Comparison of ENCODE assay signal across 13 cellular contexts in genomic region chr9:83231039-83231438, GRCh38.
A peak's percentile ranks its signal among the peaks of the same experiment; 100 is the strongest.
DNase-seq lines count a peak whose midpoint lies in the region; ATAC-seq and TF ChIP-seq lines count a peak whose summit lies in the region.
"Had no signal": no experiment of that assay in that cellular context is flagged by ENCODE, and none has a peak within 500 bp of the region (broad histone marks: within the 10 kb centered on the region; RNA-seq: fewer than 3 reads in every experiment).

No MANE protein-coding gene starts in this region.

- in situ Hi-C loops in mammary epithelial cell (cut with MboI; ENCODE audit: low sequenced_read_pairs in 2 of 2) = no loop called here

- no peak overlapping the region for H3K27ac ChIP-seq in mammary epithelial cell (ENCODE audit: insufficient read depth, low read depth, low read length)
- no peak overlapping the region for H3K27ac ChIP-seq in CD4-positive, alpha-beta memory T cell (ENCODE audit: low read depth, low read length)
- H3K27ac ChIP-seq: uterus, WERI-Rb-1 had no signal

- BruUV-seq in mammary epithelial cell (replicated peaks; lab: Mats Ljungman, UMichigan) = no TSS peak

- no peaks in the 10 kb centered on the region for H3K36me3 ChIP-seq in mammary epithelial cell (ENCODE audit: insufficient read depth, low read length)
- no peaks in the 10 kb centered on the region for H3K36me3 ChIP-seq in CD4-positive, alpha-beta memory T cell (ENCODE audit: insufficient read depth, low read length)
- H3K36me3 ChIP-seq: uterus, WERI-Rb-1 had no signal

- no peaks in the 10 kb centered on the region for H3K4me1 Mint-ChIP-seq in osteocyte (ENCODE audit: unreplicated experiment)
- no peaks in the 10 kb centered on the region for H3K4me1 Mint-ChIP-seq in CD4-positive, alpha-beta memory T cell

- no peak overlapping the region for H2AFZ ChIP-seq in mammary epithelial cell (ENCODE audit: low read depth, low read length)

- WGBS in mammary epithelial cell (ENCODE audit: low coverage, missing lambda C conversion rate) = 64% methylated on average over 1 of the region's 1 CpG

- intact Hi-C loops in mammary epithelial cell (cut with micrococcal nuclease) = loop anchor here (1.0 kb wide), 1 partner anchor 64 kb away; no protein-coding TSS in a partner anchor
- intact Hi-C loops in CD4-positive, alpha-beta memory T cell (cut with micrococcal nuclease) = no loop called here

- no peak overlapping the region for H3K4me3 Mint-ChIP-seq in osteocyte (ENCODE audit: unreplicated experiment)
- no peak overlapping the region for H3K4me3 Mint-ChIP-seq in CD4-positive, alpha-beta memory T cell
- H3K4me3 Mint-ChIP-seq: dendritic cell treated with granulocyte-macrophage colony-stimulating factor and Interleukin-4, amounts not matched to agents 40 ng/mL and 50 ng/mL, for 4 days had no signal

- H3K9ac ChIP-seq in mammary epithelial cell (ENCODE audit: insufficient read depth, low read length) = no peak overlapping the region

- no peak overlapping the region for H3K27ac Mint-ChIP-seq in osteocyte (ENCODE audit: unreplicated experiment)
- no peak overlapping the region for H3K27ac Mint-ChIP-seq in CD4-positive, alpha-beta memory T cell
- H3K27ac Mint-ChIP-seq: dendritic cell treated with granulocyte-macrophage colony-stimulating factor and Interleukin-4, amounts not matched to agents 40 ng/mL and 50 ng/mL, for 4 days had no signal

- H3K9me3 ChIP-seq in mammary epithelial cell (replicated peaks; ENCODE audit: insufficient read depth, low read length) = no peaks in the 10 kb centered on the region
- no peaks in the 10 kb centered on the region for H3K9me3 ChIP-seq in CD4-positive, alpha-beta memory T cell (ENCODE audit: control insufficient read depth in 1 of 2, low read length in 2 of 2)
- H3K9me3 ChIP-seq: uterus had no signal

- peaks cover 13% of the 10 kb centered on the region for H3K9me3 Mint-ChIP-seq in osteocyte (ENCODE audit: unreplicated experiment)
- H3K9me3 Mint-ChIP-seq in CD4-positive, alpha-beta memory T cell = peaks cover 0 to 7% (median 3%) of the 10 kb centered on the region in 8 donors
- H3K9me3 Mint-ChIP-seq: dendritic cell treated with granulocyte-macrophage colony-stimulating factor and Interleukin-4, amounts not matched to agents 40 ng/mL and 50 ng/mL, for 4 days had no signal

- peak; percentile 13 for DNase-seq in NCI-H1436 (lab: John Stamatoyannopoulos, UW)
- DNase-seq in NCI-H1436 treated with DMSO at 0.1 percent for 48 hours (lab: John Stamatoyannopoulos, UW) = no peak
- no peak for DNase-seq in mammary epithelial cell
- DNase-seq in osteocyte (ENCODE audit: extremely low spot score, unreplicated experiment) = no peak
- no peak for DNase-seq in CD4-positive, alpha-beta memory T cell
- DNase-seq: activated effector memory CD4-positive, alpha-beta T cell treated with anti-CD3 and anti-CD28 coated beads, Interleukin-2, amount 50 U/mL, for 16 hours; retina; uterus; WERI-Rb-1 had no signal

- no peaks in the 10 kb centered on the region for H3K27me3 Mint-ChIP-seq in osteocyte (ENCODE audit: unreplicated experiment)
- no peaks in the 10 kb centered on the region for H3K27me3 Mint-ChIP-seq in CD4-positive, alpha-beta memory T cell
- H3K27me3 Mint-ChIP-seq: dendritic cell treated with granulocyte-macrophage colony-stimulating factor and Interleukin-4, amounts not matched to agents 40 ng/mL and 50 ng/mL, for 4 days had no signal

- TF ChIP-seq CTCF in mammary epithelial cell (conservative IDR thresholded peaks at IDR 0.05 in 1 of 2, IDR thresholded peaks at IDR 0.05 in 1 of 2; ENCODE audit: extremely low read depth in 1 of 2, insufficient read depth in 1 of 2, low read depth in 1 of 2, low read length in 2 of 2) (peak; percentile 61), osteocyte (IDR thresholded peaks at IDR 0.05) (peak; percentile 38)

- no peaks in the 10 kb centered on the region for H3K79me2 ChIP-seq in mammary epithelial cell (ENCODE audit: insufficient read depth, low read length)

- CTCF ChIA-PET in mammary epithelial cell (lab: Charles Lee; ENCODE audit: low non-redundant PET) = interaction anchor here (0.5 to 1.4 kb wide), 7 partner anchors 11 to 354 kb away, joined by 3 to 32 read pairs (median 3); no protein-coding TSS in a partner anchor
- CTCF ChIA-PET in CD4-positive, alpha-beta memory T cell (lab: Charles Lee; ENCODE audit: partially characterized antibody) = no interaction called here

- no peaks in the 10 kb centered on the region for H3K36me3 Mint-ChIP-seq in osteocyte (ENCODE audit: unreplicated experiment)
- H3K36me3 Mint-ChIP-seq in CD4-positive, alpha-beta memory T cell = no peaks in the 10 kb centered on the region

- peak; percentile 65 for ATAC-seq in HG03060 (IDR thresholded peaks at IDR 0.05; ENCODE audit: low read depth, unreplicated experiment)
- ATAC-seq in GM19035 (IDR thresholded peaks at IDR 0.05; ENCODE audit: unreplicated experiment) = no peak
- ATAC-seq in HG02870 (IDR thresholded peaks at IDR 0.05; ENCODE audit: unreplicated experiment) = no peak

- POLR2A ChIA-PET in CD4-positive, alpha-beta memory T cell (lab: Charles Lee; ENCODE audit: partially characterized antibody) = no interaction called here

- dilution Hi-C loops in mammary epithelial cell (cut with HindIII; ENCODE audit: low sequenced_read_pairs) = no loop called here

- no peak overlapping the region for H3K4me3 ChIP-seq in mammary epithelial cell (replicated peaks in 1 of 3; ENCODE audit: insufficient read depth in 1 of 3, low read depth in 2 of 3, low read length in 3 of 3)
- H3K4me3 ChIP-seq in CD4-positive, alpha-beta memory T cell (ENCODE audit: low read length in 2 of 2) = no peak overlapping the region
- H3K4me3 ChIP-seq: uterus had no signal

- no peaks in the 10 kb centered on the region for H3K27me3 ChIP-seq in mammary epithelial cell (ENCODE audit: insufficient read depth, low read length)
- H3K27me3 ChIP-seq in CD4-positive, alpha-beta memory T cell (ENCODE audit: insufficient read depth, low read length) = no peaks in the 10 kb centered on the region
- H3K27me3 ChIP-seq: uterus had no signal

- no peaks in the 10 kb centered on the region for H3K4me1 ChIP-seq in mammary epithelial cell (ENCODE audit: insufficient read depth, low read length)
- H3K4me1 ChIP-seq in CD4-positive, alpha-beta memory T cell (ENCODE audit: insufficient read depth, low read length) = no peaks in the 10 kb centered on the region
- H3K4me1 ChIP-seq: uterus had no signal

- no peaks in the 10 kb centered on the region for H4K20me1 ChIP-seq in mammary epithelial cell (ENCODE audit: insufficient read depth, low read length)

- H3K4me2 ChIP-seq in mammary epithelial cell (ENCODE audit: insufficient read depth, low read depth, low read length) = no peak overlapping the region
